In the genomic region with DNA sequence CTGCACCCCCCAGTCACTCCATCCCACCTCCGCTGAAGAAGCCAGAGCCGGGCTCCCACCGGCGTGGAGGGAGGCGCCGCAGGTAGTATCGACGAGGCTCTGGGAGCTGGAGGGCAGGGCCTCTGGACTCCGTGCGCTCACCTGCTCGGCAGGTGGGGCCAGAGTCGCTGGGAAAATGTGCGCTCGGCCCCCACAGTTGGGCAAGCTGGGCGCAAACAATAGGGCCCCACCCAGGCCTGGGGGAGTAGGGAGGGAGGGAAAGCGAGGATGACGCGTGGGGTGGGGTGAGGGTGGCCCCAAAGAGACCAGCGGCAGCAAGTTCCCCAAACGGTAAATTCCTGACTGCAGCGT, we compare ENCODE assay signal across 1 cellular context.
TF ChIP-seq lines count a peak whose summit lies in the region.

No MANE protein-coding gene starts in this region.

TF ChIP-seq in HEK293, 187 proteins besides CTCF, POLR2A, EP300 and RAD21 (continued from another document and continues in another):
- no peak for TF ChIP-seq ELK4 (IDR thresholded peaks at IDR 0.05; ENCODE audit: borderline replicate concordance, low read depth, low read length)
- TF ChIP-seq ZBTB48 (tag by site-specific recombination; IDR thresholded peaks at IDR 0.05), result no peak
- no peak for TF ChIP-seq HOXA7 (CRISPR knock-in tag; IDR thresholded peaks at IDR 0.05; ENCODE audit: borderline replicate concordance)
- no peak for TF ChIP-seq FEZF1 (tag by site-specific recombination; IDR thresholded peaks at IDR 0.05)
- no peak for TF ChIP-seq ZNF626 (tag by site-specific recombination; IDR thresholded peaks at IDR 0.05)
- TF ChIP-seq ZFHX2 (tag by site-specific recombination; conservative IDR thresholded peaks at IDR 0.05), result peak; percentile 60
- no peak for TF ChIP-seq ZNF677 (tag by site-specific recombination; IDR thresholded peaks at IDR 0.05)
- no peak for TF ChIP-seq KLF16 (tag by site-specific recombination; IDR thresholded peaks at IDR 0.05)
- TF ChIP-seq ZSCAN30 (tag by site-specific recombination; IDR thresholded peaks at IDR 0.05), result no peak
- no peak for TF ChIP-seq ZNF221 (tag by site-specific recombination; IDR thresholded peaks at IDR 0.05; ENCODE audit: borderline replicate concordance)
- TF ChIP-seq, protein P1, sequence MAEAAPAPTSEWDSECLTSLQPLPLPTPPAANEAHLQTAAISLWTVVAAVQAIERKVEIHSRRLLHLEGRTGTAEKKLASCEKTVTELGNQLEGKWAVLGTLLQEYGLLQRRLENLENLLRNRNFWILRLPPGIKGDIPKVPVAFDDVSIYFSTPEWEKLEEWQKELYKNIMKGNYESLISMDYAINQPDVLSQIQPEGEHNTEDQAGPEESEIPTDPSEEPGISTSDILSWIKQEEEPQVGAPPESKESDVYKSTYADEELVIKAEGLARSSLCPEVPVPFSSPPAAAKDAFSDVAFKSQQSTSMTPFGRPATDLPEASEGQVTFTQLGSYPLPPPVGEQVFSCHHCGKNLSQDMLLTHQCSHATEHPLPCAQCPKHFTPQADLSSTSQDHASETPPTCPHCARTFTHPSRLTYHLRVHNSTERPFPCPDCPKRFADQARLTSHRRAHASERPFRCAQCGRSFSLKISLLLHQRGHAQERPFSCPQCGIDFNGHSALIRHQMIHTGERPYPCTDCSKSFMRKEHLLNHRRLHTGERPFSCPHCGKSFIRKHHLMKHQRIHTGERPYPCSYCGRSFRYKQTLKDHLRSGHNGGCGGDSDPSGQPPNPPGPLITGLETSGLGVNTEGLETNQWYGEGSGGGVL (tag by site-specific recombination; IDR thresholded peaks at IDR 0.05), result peak; percentile 70
- TF ChIP-seq SP2 (tag by site-specific recombination; IDR thresholded peaks at IDR 0.05), result peak; percentile 37; the same call in 1 of the 2 replicates
- TF ChIP-seq ZNF776 (tag by site-specific recombination; IDR thresholded peaks at IDR 0.05; ENCODE audit: borderline replicate concordance), result no peak
- TF ChIP-seq ZNF391 (tag by site-specific recombination; IDR thresholded peaks at IDR 0.05; ENCODE audit: borderline replicate concordance, low read depth), result no peak
- no peak for TF ChIP-seq ZNF416 (tag by site-specific recombination; IDR thresholded peaks at IDR 0.05)
- no peak for TF ChIP-seq ZNF548 (tag by site-specific recombination; IDR thresholded peaks at IDR 0.05)
- TF ChIP-seq ZSCAN23 (tag by site-specific recombination; IDR thresholded peaks at IDR 0.05), result no peak
- TF ChIP-seq ZNF426 (tag by site-specific recombination; IDR thresholded peaks at IDR 0.05), result no peak
- no peak for TF ChIP-seq ZNF629 (tag by site-specific recombination; IDR thresholded peaks at IDR 0.05)
- TF ChIP-seq ZNF394 (tag by site-specific recombination; IDR thresholded peaks at IDR 0.05; ENCODE audit: borderline replicate concordance), result no peak
- no peak for TF ChIP-seq ZNF146 (tag by site-specific recombination; IDR thresholded peaks at IDR 0.05)
- no peak for TF ChIP-seq ZBTB1 (tag by site-specific recombination; IDR thresholded peaks at IDR 0.05)
- no peak for TF ChIP-seq ZNF645 (tag by site-specific recombination; IDR thresholded peaks at IDR 0.05)
- no peak for TF ChIP-seq ZNF280C (tag by site-specific recombination; IDR thresholded peaks at IDR 0.05)
- no peak for TF ChIP-seq ZNF561 (tag by site-specific recombination; IDR thresholded peaks at IDR 0.05; ENCODE audit: borderline replicate concordance)
- TF ChIP-seq, protein P2, sequence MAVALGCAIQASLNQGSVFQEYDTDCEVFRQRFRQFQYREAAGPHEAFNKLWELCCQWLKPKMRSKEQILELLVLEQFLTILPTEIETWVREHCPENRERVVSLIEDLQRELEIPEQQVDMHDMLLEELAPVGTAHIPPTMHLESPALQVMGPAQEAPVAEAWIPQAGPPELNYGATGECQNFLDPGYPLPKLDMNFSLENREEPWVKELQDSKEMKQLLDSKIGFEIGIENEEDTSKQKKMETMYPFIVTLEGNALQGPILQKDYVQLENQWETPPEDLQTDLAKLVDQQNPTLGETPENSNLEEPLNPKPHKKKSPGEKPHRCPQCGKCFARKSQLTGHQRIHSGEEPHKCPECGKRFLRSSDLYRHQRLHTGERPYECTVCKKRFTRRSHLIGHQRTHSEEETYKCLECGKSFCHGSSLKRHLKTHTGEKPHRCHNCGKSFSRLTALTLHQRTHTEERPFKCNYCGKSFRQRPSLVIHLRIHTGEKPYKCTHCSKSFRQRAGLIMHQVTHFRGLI (tag by site-specific recombination; IDR thresholded peaks at IDR 0.05), result no peak
- TF ChIP-seq ZNF514 (tag by site-specific recombination; IDR thresholded peaks at IDR 0.05), result no peak
- TF ChIP-seq, protein P3, sequence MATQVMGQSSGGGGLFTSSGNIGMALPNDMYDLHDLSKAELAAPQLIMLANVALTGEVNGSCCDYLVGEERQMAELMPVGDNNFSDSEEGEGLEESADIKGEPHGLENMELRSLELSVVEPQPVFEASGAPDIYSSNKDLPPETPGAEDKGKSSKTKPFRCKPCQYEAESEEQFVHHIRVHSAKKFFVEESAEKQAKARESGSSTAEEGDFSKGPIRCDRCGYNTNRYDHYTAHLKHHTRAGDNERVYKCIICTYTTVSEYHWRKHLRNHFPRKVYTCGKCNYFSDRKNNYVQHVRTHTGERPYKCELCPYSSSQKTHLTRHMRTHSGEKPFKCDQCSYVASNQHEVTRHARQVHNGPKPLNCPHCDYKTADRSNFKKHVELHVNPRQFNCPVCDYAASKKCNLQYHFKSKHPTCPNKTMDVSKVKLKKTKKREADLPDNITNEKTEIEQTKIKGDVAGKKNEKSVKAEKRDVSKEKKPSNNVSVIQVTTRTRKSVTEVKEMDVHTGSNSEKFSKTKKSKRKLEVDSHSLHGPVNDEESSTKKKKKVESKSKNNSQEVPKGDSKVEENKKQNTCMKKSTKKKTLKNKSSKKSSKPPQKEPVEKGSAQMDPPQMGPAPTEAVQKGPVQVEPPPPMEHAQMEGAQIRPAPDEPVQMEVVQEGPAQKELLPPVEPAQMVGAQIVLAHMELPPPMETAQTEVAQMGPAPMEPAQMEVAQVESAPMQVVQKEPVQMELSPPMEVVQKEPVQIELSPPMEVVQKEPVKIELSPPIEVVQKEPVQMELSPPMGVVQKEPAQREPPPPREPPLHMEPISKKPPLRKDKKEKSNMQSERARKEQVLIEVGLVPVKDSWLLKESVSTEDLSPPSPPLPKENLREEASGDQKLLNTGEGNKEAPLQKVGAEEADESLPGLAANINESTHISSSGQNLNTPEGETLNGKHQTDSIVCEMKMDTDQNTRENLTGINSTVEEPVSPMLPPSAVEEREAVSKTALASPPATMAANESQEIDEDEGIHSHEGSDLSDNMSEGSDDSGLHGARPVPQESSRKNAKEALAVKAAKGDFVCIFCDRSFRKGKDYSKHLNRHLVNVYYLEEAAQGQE (tag by site-specific recombination; IDR thresholded peaks at IDR 0.05), result no peak
- no peak for TF ChIP-seq ZNF654 (tag by site-specific recombination; IDR thresholded peaks at IDR 0.05; ENCODE audit: low read depth)
- TF ChIP-seq, protein P4, sequence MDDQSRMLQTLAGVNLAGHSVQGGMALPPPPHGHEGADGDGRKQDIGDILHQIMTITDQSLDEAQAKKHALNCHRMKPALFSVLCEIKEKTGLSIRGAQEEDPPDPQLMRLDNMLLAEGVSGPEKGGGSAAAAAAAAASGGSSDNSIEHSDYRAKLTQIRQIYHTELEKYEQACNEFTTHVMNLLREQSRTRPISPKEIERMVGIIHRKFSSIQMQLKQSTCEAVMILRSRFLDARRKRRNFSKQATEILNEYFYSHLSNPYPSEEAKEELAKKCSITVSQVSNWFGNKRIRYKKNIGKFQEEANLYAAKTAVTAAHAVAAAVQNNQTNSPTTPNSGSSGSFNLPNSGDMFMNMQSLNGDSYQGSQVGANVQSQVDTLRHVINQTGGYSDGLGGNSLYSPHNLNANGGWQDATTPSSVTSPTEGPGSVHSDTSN (CRISPR knock-in tag; IDR thresholded peaks at IDR 0.05), result no peak
- peak; percentile 74 for TF ChIP-seq ZFP69B (tag by site-specific recombination; IDR thresholded peaks at IDR 0.05)
- no peak for TF ChIP-seq ZNF2 (tag by site-specific recombination; IDR thresholded peaks at IDR 0.05)
- peak; percentile 83 for TF ChIP-seq KLF8 (tag by site-specific recombination; IDR thresholded peaks at IDR 0.05)
- no peak for TF ChIP-seq YY2 (tag by site-specific recombination; IDR thresholded peaks at IDR 0.05)
- no peak for TF ChIP-seq ZNF302 (tag by site-specific recombination; IDR thresholded peaks at IDR 0.05; ENCODE audit: low read depth)
- peak; percentile 57 for TF ChIP-seq ZEB2 (tag by site-specific recombination; IDR thresholded peaks at IDR 0.05)
- no peak for TF ChIP-seq ZNF513 (tag by site-specific recombination; IDR thresholded peaks at IDR 0.05)
- 0 out of 2 replicates have a peak, but pooled peaks have one; percentile 22 for TF ChIP-seq ZBTB8A (tag by site-specific recombination; IDR thresholded peaks at IDR 0.05)
- peak; percentile 81 for TF ChIP-seq ZIC2 (tag by site-specific recombination; IDR thresholded peaks at IDR 0.05)
- TF ChIP-seq WT1 (tag by site-specific recombination; IDR thresholded peaks at IDR 0.05), result no peak
- no peak for TF ChIP-seq ZNF704 (tag by site-specific recombination; IDR thresholded peaks at IDR 0.05)
- TF ChIP-seq KLF17 (tag by site-specific recombination; IDR thresholded peaks at IDR 0.05), result peak; percentile 66
- TF ChIP-seq ZFP3 (tag by site-specific recombination; IDR thresholded peaks at IDR 0.05; ENCODE audit: low read depth), result no peak
- TF ChIP-seq ZNF843 (tag by site-specific recombination; IDR thresholded peaks at IDR 0.05), result no peak
- TF ChIP-seq ZNF600 (tag by site-specific recombination; IDR thresholded peaks at IDR 0.05), result no peak
- no peak for TF ChIP-seq ZNF223 (tag by site-specific recombination; IDR thresholded peaks at IDR 0.05)
- TF ChIP-seq ZNF639 (tag by site-specific recombination; IDR thresholded peaks at IDR 0.05), result 0 out of 2 replicates have a peak, but pooled peaks have one; percentile 14
